Comparison of ENCODE assay signal across 22 cellular contexts in genomic region chr6:48134246-48134645, GRCh38. TPM values are rescaled to one million over a fixed set of nuclear protein-coding genes. Genes with fewer than 3 reads are reported as not detected.
"Had no signal": no experiment of that assay in that cellular context is flagged by ENCODE, and none has a peak within 500 bp of the region (broad histone marks: within the 10 kb centered on the region; RNA-seq: fewer than 3 reads in every experiment).

No MANE protein-coding gene starts in this region.

- H3K4me1 ChIP-seq: left ventricle myocardium inferior, pancreas, psoas muscle, suprapubic skin had no signal

- H3K27ac ChIP-seq: cardiac muscle cell, left ventricle myocardium inferior, pancreas, psoas muscle, suprapubic skin, tibial nerve had no signal

- H3K4me3 ChIP-seq: cardiac muscle cell, left ventricle myocardium inferior, pancreas, psoas muscle, suprapubic skin, tibial nerve had no signal

- ATAC-seq: activated CD4-positive, alpha-beta T cell treated with anti-CD3 and anti-CD28 coated beads for 36 hours; pancreas; psoas muscle; right cardiac atrium; stimulated activated effector memory CD8-positive, alpha-beta T cell treated with anti-CD3 and anti-CD28 coated beads, Interleukin-12 subunit alpha, Interleukin-12 subunit beta, amount 100 ng/mL, for 72 hours; stimulated activated naive CD8-positive, alpha-beta T cell treated with anti-CD3 and anti-CD28 coated beads, Interleukin-15, amount 100 ng/mL, for 72 hours; WTC11 had no signal

- H3K9me3 ChIP-seq: left ventricle myocardium inferior, pancreas, psoas muscle, suprapubic skin, tibial nerve had no signal

- H3K27me3 ChIP-seq: cardiac muscle cell, pancreas, suprapubic skin, tibial nerve had no signal

- DNase-seq: activated CD4-positive, alpha-beta T cell treated with anti-CD3 and anti-CD28 coated beads for 36 hours; activated CD4-positive, alpha-beta T cell treated with anti-CD3 and anti-CD28 coated beads, Interleukin-2, amount 50 U/mL, for 48 hours; activated CD8-positive, alpha-beta memory T cell treated with anti-CD3 and anti-CD28 coated beads, Interleukin-2, amount 50 U/mL, for 48 hours; activated naive CD4-positive, alpha-beta T cell treated with Interleukin-2 at 50 U/mL for 16 hours; activated naive CD8-positive, alpha-beta T cell treated with anti-CD3 and anti-CD28 coated beads, Interleukin-2, amount 10 ng/mL, durations not matched to agents 7 days and 5 days; activated T-cell treated with anti-CD3 and anti-CD28 coated beads, Interleukin-2, amount 50 U/mL, for 48 hours; amygdala; cortex of kidney; left ventricle myocardium inferior; pancreas; psoas muscle; right cardiac atrium; stimulated activated CD4-positive, alpha-beta T cell treated with anti-CD3 and anti-CD28 coated beads, Interleukin-2, amount 100 ng/mL, for 24 hours; stimulated activated naive CD8-positive, alpha-beta T cell treated with anti-CD3 and anti-CD28 coated beads, Interleukin-15, amount 100 ng/mL, for 72 hours; T-helper 9 cell had no signal

- H3K36me3 ChIP-seq: cardiac muscle cell, left ventricle myocardium inferior, pancreas, suprapubic skin, tibial nerve had no signal

RNA-seq across cellular contexts. Expression of gene PTCHD4, which starts 23.2 kb away (rescaled TPM):
- total RNA-seq: activated CD4-positive, alpha-beta T cell treated with anti-CD3 and anti-CD28 coated beads for 36 hours; activated CD8-positive, alpha-beta memory T cell treated with anti-CD3 and anti-CD28 coated beads for 36 hours; activated naive CD8-positive, alpha-beta T cell treated with anti-CD3 and anti-CD28 coated beads, Interleukin-2, amount 10 ng/mL, durations not matched to agents 7 days and 5 days; T-helper 1 cell treated with Interleukin-12 subunit alpha and Interleukin-12 subunit beta and Interleukin-4 antibody, amounts not matched to agents 30 ng/mL and 1 ng/mL, for 36 hours had no signal
